ENCODE assay signal across 10 cellular contexts in the genomic region with DNA sequence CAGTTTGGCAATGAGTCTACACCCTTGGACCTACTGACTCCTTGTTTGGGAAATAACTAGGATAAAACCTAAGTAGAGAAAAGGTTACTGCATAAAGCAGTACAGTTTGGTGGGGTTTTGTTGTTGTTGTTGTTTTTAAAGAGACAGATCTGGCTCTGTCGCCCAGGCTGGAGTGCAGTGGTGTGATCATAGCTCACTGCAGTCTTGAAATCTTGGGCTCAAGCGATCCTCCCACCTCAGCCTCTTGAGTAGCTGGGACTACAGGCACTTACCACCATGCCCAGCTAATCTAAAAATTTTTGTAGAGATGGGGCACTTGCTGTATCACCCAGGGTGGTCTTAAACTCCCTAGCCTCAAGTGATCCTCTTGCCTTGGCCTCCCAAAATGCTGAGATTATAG. TPM values are rescaled to one million over a fixed set of nuclear protein-coding genes. Genes with fewer than 3 reads are reported as not detected.
DNase-seq lines count a peak whose midpoint lies in the region; ATAC-seq, FAIRE-seq and TF ChIP-seq lines count a peak whose summit lies in the region.
"Had no signal": no experiment of that assay in that cellular context is flagged by ENCODE, and none has a peak within 500 bp of the region (broad histone marks: within the 10 kb centered on the region; RNA-seq: fewer than 3 reads in every experiment).

No MANE protein-coding gene starts in this region.

- FAIRE-seq in RCC 7860 (lab: Jason Lieb, UNC): no peak

- H3K9me3 ChIP-seq in breast epithelium: no peaks in the 10 kb centered on the region
- no peaks in the 10 kb centered on the region for H3K9me3 ChIP-seq in naive thymus-derived CD4-positive, alpha-beta T cell (ENCODE audit: control insufficient read depth in 2 of 3, low read length in 3 of 3)

- POLR2A ChIA-PET in naive thymus-derived CD4-positive, alpha-beta T cell (lab: Charles Lee): interaction anchor here (0.7 to 3.8 kb wide), 2 partner anchors 11 to 51 kb away, joined by 3 to 21 read pairs; a partner anchor contains a TSS

- no peak overlapping the region for H3K27ac ChIP-seq in breast epithelium
- no peak overlapping the region for H3K27ac ChIP-seq in naive thymus-derived CD4-positive, alpha-beta T cell (ENCODE audit: low read depth, low read length)

- TF ChIP-seq CTCF in AG10803 (conservative IDR thresholded peaks at IDR 0.05; ENCODE audit: low read length) (no peak), breast epithelium (IDR thresholded peaks at IDR 0.05) (no peak), endothelial cell (IDR thresholded peaks at IDR 0.05; ENCODE audit: unreplicated experiment) (no peak)

- H3K4me3 ChIP-seq in AG10803 (ENCODE audit: low read length): peak overlapping the region; percentile 20; the same call in 1 of the 2 replicates
- peak overlapping the region in 2 of 3 donors; percentile 24 to 84 for H3K4me3 ChIP-seq in breast epithelium
- H3K4me3 ChIP-seq in naive thymus-derived CD4-positive, alpha-beta T cell (ENCODE audit: low read length): no peak overlapping the region

- TF ChIP-seq POLR2A in breast epithelium (IDR thresholded peaks at IDR 0.05): no peak

- CTCF ChIA-PET in naive thymus-derived CD4-positive, alpha-beta T cell (lab: Charles Lee): interaction anchor here (1.1 to 3.4 kb wide), 4 partner anchors 9 to 22 kb away, joined by 3 to 26 read pairs (median 4); no protein-coding TSS in a partner anchor

- no peaks in the 10 kb centered on the region for H3K27me3 ChIP-seq in breast epithelium
- no peaks in the 10 kb centered on the region for H3K27me3 ChIP-seq in naive thymus-derived CD4-positive, alpha-beta T cell (ENCODE audit: control insufficient read depth in 2 of 2, insufficient read depth in 2 of 2, low read length in 2 of 2)

- H3K4me1 Mint-ChIP-seq in IgD-negative memory B cell (peaks cover 8 to 12% (median 10%) of the 10 kb centered on the region in 3 donors), endothelial cell (ENCODE audit: unreplicated experiment) (peaks cover 6% of the 10 kb centered on the region)
- peaks cover 20 to 54% (median 33%) of the 10 kb centered on the region in 7 donors for H3K4me1 Mint-ChIP-seq in naive thymus-derived CD4-positive, alpha-beta T cell

- H3K9me3 Mint-ChIP-seq in IgD-negative memory B cell (no peaks in the 10 kb centered on the region), endothelial cell (ENCODE audit: unreplicated experiment) (no peaks in the 10 kb centered on the region)
- H3K9me3 Mint-ChIP-seq in naive thymus-derived CD4-positive, alpha-beta T cell: no peaks in the 10 kb centered on the region

- H3K4me3 Mint-ChIP-seq in IgD-negative memory B cell (peak overlapping the region in 3 of 4 donors; percentile 38 to 97 (median 67)), endothelial cell (ENCODE audit: unreplicated experiment) (no peak overlapping the region)
- peak overlapping the region; percentile 29 to 100 (median 94) for H3K4me3 Mint-ChIP-seq in naive thymus-derived CD4-positive, alpha-beta T cell

- H3K27me3 Mint-ChIP-seq in IgD-negative memory B cell (no peaks in the 10 kb centered on the region), endothelial cell (ENCODE audit: unreplicated experiment) (peaks cover 7% of the 10 kb centered on the region)
- H3K27me3 Mint-ChIP-seq in naive thymus-derived CD4-positive, alpha-beta T cell: no peaks in the 10 kb centered on the region

- no peak for DNase-seq in AG10803 (ENCODE audit: low read depth)
- no peak for DNase-seq in breast epithelium (ENCODE audit: low spot score in 2 of 2)
- DNase-seq in naive thymus-derived CD4-positive, alpha-beta T cell: no peak
- no peak for DNase-seq in RCC 7860 (ENCODE audit: low spot score)
- DNase-seq in NCI-H69 (lab: John Stamatoyannopoulos, UW): no peak
- no peak for DNase-seq in endothelial cell (ENCODE audit: low spot score)
- DNase-seq: midbrain had no signal

- H3K36me3 Mint-ChIP-seq in IgD-negative memory B cell: peaks cover 3% of the 10 kb centered on the region
- H3K36me3 Mint-ChIP-seq in naive thymus-derived CD4-positive, alpha-beta T cell: peaks cover 0 to 19% (median 4%) of the 10 kb centered on the region in 5 donors
- peaks cover 13% of the 10 kb centered on the region for H3K36me3 Mint-ChIP-seq in endothelial cell (ENCODE audit: low read depth, unreplicated experiment)

- no peak for ATAC-seq in naive thymus-derived CD4-positive, alpha-beta T cell
- no peak for ATAC-seq in HG03469 (IDR thresholded peaks at IDR 0.05; ENCODE audit: unreplicated experiment)

- no peak overlapping the region for H3K27ac Mint-ChIP-seq in IgD-negative memory B cell
- peak overlapping the region in 3 of 9 donors; percentile 32 to 89 (median 48) for H3K27ac Mint-ChIP-seq in naive thymus-derived CD4-positive, alpha-beta T cell
- no peak overlapping the region for H3K27ac Mint-ChIP-seq in endothelial cell (ENCODE audit: unreplicated experiment)

- peaks cover 2 to 4% of the 10 kb centered on the region in 2 donors for H3K4me1 ChIP-seq in breast epithelium
- H3K4me1 ChIP-seq in naive thymus-derived CD4-positive, alpha-beta T cell (ENCODE audit: control insufficient read depth in 2 of 2, insufficient read depth in 2 of 2, low read length in 2 of 2): peaks cover 4 to 12% of the 10 kb centered on the region in 2 donors

- intact Hi-C loops in breast epithelium (cut with DNase I; ENCODE audit: low total_unique reads): no loop called here
- intact Hi-C loops in naive thymus-derived CD4-positive, alpha-beta T cell (cut with micrococcal nuclease): loop anchor here (5.0 kb wide), 2 partner anchors 51 to 329 kb away; a partner anchor contains a TSS

- H3K36me3 ChIP-seq in breast epithelium: no peaks in the 10 kb centered on the region
- H3K36me3 ChIP-seq in naive thymus-derived CD4-positive, alpha-beta T cell (ENCODE audit: control insufficient read depth in 2 of 3, insufficient read depth in 3 of 3, low read length in 3 of 3): peaks cover 0 to 30% (median 0%) of the 10 kb centered on the region in 3 experiments

RNA-seq across cellular contexts. Expression of a gene that starts 1.2 kb away (rescaled TPM):
- polyA plus RNA-seq in IgD-negative memory B cell: 0.78 TPM
- 10 to 100 TPM in 1 of 3 donors, 1 to 10 TPM in 2; 8.8 to 18.6 (median 9.4) TPM for total RNA-seq in breast epithelium
- total RNA-seq in naive thymus-derived CD4-positive, alpha-beta T cell: 10 to 100 TPM in 3 of 5 experiments, 1 to 10 TPM in 2; 4.5 to 24.0 (median 15.9) TPM
- polyA plus RNA-seq in naive thymus-derived CD4-positive, alpha-beta T cell: 1 to 10 TPM; 1.6 to 2.6 TPM
- 11.3 TPM for total RNA-seq in endothelial cell (ENCODE audit: unreplicated experiment)

RNA-seq across cellular contexts. Expression of a gene that starts 37.1 kb away (rescaled TPM):
- polyA plus RNA-seq in IgD-negative memory B cell: not detected
- total RNA-seq in breast epithelium: not detected
- not detected for total RNA-seq in naive thymus-derived CD4-positive, alpha-beta T cell
- not detected for polyA plus RNA-seq in naive thymus-derived CD4-positive, alpha-beta T cell
- total RNA-seq in endothelial cell (ENCODE audit: unreplicated experiment): not detected
- total RNA-seq: RPMI7951 had no signal

RNA-seq across cellular contexts. Expression of a gene that starts 37.3 kb away (rescaled TPM):
- not detected for polyA plus RNA-seq in IgD-negative memory B cell
- total RNA-seq in breast epithelium (1 to 10 TPM in 1 of 3 donors, not detected in 2; 1.3 TPM), endothelial cell (ENCODE audit: unreplicated experiment) (not detected)
- not detected for total RNA-seq in naive thymus-derived CD4-positive, alpha-beta T cell
- not detected for polyA plus RNA-seq in naive thymus-derived CD4-positive, alpha-beta T cell
- total RNA-seq: RPMI7951 had no signal

RNA-seq across cellular contexts. Expression of a gene that starts 43.8 kb away (rescaled TPM):
- polyA plus RNA-seq in IgD-negative memory B cell: not detected
- total RNA-seq in breast epithelium: 10 to 100 TPM in 1 of 3 donors, 1 to 10 TPM in 2; 7.7 to 11.1 (median 8.0) TPM
- total RNA-seq in naive thymus-derived CD4-positive, alpha-beta T cell: 1 to 10 TPM in 1 of 5 experiments, under 1 TPM in 4; 0.24 to 1.6 (median 0.88) TPM
- polyA plus RNA-seq in naive thymus-derived CD4-positive, alpha-beta T cell: not detected
- total RNA-seq in endothelial cell (ENCODE audit: unreplicated experiment): not detected

RNA-seq across cellular contexts. Expression of a gene that starts 50.8 kb away (rescaled TPM):
- 55.5 TPM for polyA plus RNA-seq in IgD-negative memory B cell
- total RNA-seq in breast epithelium (10 to 100 TPM; 44.0 to 69.8 (median 60.3) TPM), endothelial cell (ENCODE audit: unreplicated experiment) (63.9 TPM)
- total RNA-seq in naive thymus-derived CD4-positive, alpha-beta T cell: 10 to 100 TPM; 62.3 to 96.6 (median 90.7) TPM
- polyA plus RNA-seq in naive thymus-derived CD4-positive, alpha-beta T cell: 100 to 1,000 TPM; 103 TPM
